Comparison of ENCODE assay signal across 1 cellular context in the genomic region with DNA sequence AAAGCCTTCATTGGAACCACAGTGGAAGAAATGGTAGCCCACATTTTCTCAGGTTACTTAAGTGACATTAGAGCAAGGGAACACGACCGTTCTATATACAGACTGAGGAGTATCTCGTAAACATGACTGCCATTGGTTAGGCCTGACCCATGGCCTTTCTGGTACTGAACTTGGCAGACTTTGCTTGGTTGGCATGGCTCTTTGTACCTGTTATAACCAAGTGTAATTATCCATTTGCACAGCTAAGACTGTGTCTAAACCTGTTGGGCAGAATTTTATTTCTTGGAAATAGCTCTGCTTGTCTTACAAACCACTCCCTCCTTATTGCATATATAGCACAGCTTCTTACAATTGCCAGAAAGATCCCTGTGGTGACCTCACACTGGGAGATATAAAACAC.
TF ChIP-seq lines count a peak whose summit lies in the region.

No MANE protein-coding gene starts in this region.

TF ChIP-seq in K562, 482 proteins besides CTCF, POLR2A, EP300 and RAD21 (continued from another document):
- TF ChIP-seq STAT6 (CRISPR knock-in tag; IDR thresholded peaks at IDR 0.05) (no peak), RNF219 (CRISPR knock-in tag; IDR thresholded peaks at IDR 0.05) (no peak), NFRKB (IDR thresholded peaks at IDR 0.05; ENCODE audit: low read depth) (no peak), TGIF2 (CRISPR knock-in tag; IDR thresholded peaks at IDR 0.05) (no peak), CEBPZ (IDR thresholded peaks at IDR 0.05; ENCODE audit: borderline replicate concordance, low read depth, low read length) (no peak)
- TF ChIP-seq, protein P1, sequence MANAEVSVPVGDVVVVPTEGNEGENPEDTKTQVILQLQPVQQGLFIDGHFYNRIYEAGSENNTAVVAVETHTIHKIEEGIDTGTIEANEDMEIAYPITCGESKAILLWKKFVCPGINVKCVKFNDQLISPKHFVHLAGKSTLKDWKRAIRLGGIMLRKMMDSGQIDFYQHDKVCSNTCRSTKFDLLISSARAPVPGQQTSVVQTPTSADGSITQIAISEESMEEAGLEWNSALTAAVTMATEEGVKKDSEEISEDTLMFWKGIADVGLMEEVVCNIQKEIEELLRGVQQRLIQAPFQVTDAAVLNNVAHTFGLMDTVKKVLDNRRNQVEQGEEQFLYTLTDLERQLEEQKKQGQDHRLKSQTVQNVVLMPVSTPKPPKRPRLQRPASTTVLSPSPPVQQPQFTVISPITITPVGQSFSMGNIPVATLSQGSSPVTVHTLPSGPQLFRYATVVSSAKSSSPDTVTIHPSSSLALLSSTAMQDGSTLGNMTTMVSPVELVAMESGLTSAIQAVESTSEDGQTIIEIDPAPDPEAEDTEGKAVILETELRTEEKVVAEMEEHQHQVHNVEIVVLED (CRISPR knock-in tag; IDR thresholded peaks at IDR 0.05): no peak
